ENCODE assay signal across 9 cellular contexts in genomic region chr16:66660422-66661209, GRCh38. TPM values are rescaled to one million over a fixed set of nuclear protein-coding genes. Genes with fewer than 3 reads are reported as not detected.
DNase-seq lines count a peak whose midpoint lies in the region; ATAC-seq, FAIRE-seq and TF ChIP-seq lines count a peak whose summit lies in the region.
"Had no signal": no experiment of that assay in that cellular context is flagged by ENCODE, and none has a peak within 500 bp of the region (broad histone marks: within the 10 kb centered on the region; RNA-seq: fewer than 3 reads in every experiment).

No MANE protein-coding gene starts in this region.

- no peak overlapping the region for H2AFZ ChIP-seq in H9 (ENCODE audit: low read length)
- no peak overlapping the region for H2AFZ ChIP-seq in mesenchymal stem cell (ENCODE audit: low read depth, low read length)

- H4K5ac ChIP-seq in H9 (ENCODE audit: insufficient read length, low read depth, low read length): no peak overlapping the region

- H3K9me3 ChIP-seq in H9 (ENCODE audit: control insufficient read depth, low read depth, low read length) (no peaks in the 10 kb centered on the region), mesenchymal stem cell (ENCODE audit: control insufficient read depth, low read length) (no peaks in the 10 kb centered on the region)

- no CpG with 5 or more reads among the region's 9 CpGs for WGBS in H9 (ENCODE audit: extremely low coverage, insufficient read length, low lambda C conversion rate)
- WGBS in mesenchymal stem cell: 0% methylated on average over 8 of the region's 9 CpGs

- H3K79me2 ChIP-seq in H9 (ENCODE audit: insufficient read depth, low read length): peaks cover 4% of the 10 kb centered on the region; the same call in 1 of the 2 replicates

- no peak overlapping the region for H2BK120ac ChIP-seq in H9 (ENCODE audit: low read depth, low read length, poor library complexity, severe bottlenecking)
- H2BK120ac ChIP-seq in mesenchymal stem cell (ENCODE audit: low read depth, low read length): no peak overlapping the region

- H3K4me2 ChIP-seq in H9 (ENCODE audit: insufficient read depth, insufficient read length, low read length): no peak overlapping the region
- no peak overlapping the region for H3K4me2 ChIP-seq in mesenchymal stem cell (ENCODE audit: low read length, poor library complexity, severe bottlenecking)

- H3K4ac ChIP-seq in H9 (ENCODE audit: low read depth, low read length) (no peak overlapping the region), mesenchymal stem cell (ENCODE audit: low read depth in 1 of 2, low read length in 2 of 2) (no peak overlapping the region)

- no peaks in the 10 kb centered on the region for H3K9me3 Mint-ChIP-seq in H9
- H3K9me3 Mint-ChIP-seq: T-helper 1 cell treated with Interleukin-12 subunit alpha and Interleukin-12 subunit beta and Interleukin-4 antibody, amounts not matched to agents 30 μg/mL and 1 μg/mL, for 36 hours had no signal

- H3K23ac ChIP-seq in H9 (ENCODE audit: insufficient read length, low read depth, low read length) (no peak overlapping the region), mesenchymal stem cell (ENCODE audit: low read length in 2 of 2) (no peak overlapping the region)

- peaks cover 0 to 3% of the 10 kb centered on the region in 2 experiments for H3K36me3 ChIP-seq in mesenchymal stem cell (ENCODE audit: control insufficient read depth in 1 of 2, insufficient read depth in 2 of 2, low read depth in 1 of 2, low read length in 2 of 2)

- H2BK12ac ChIP-seq in H9 (ENCODE audit: insufficient read length, low read depth, low read length) (no peak overlapping the region), mesenchymal stem cell (ENCODE audit: low read length in 2 of 2) (no peak overlapping the region)

- H4K91ac ChIP-seq in H9 (ENCODE audit: insufficient read length, low read depth, low read length) (no peak overlapping the region), mesenchymal stem cell (ENCODE audit: low read length) (no peak overlapping the region)

- H2BK20ac ChIP-seq in H9 (ENCODE audit: low read depth, low read length, poor library complexity, severe bottlenecking): no peak overlapping the region

- H3K79me1 ChIP-seq in H9 (ENCODE audit: insufficient read depth, low read depth, low read length, poor library complexity, severe bottlenecking) (peaks cover 5% of the 10 kb centered on the region), mesenchymal stem cell (replicated peaks; ENCODE audit: low read length, poor library complexity, severe bottlenecking) (peaks cover 13% of the 10 kb centered on the region)

- peak overlapping the region; percentile 23 to 91 (median 49); a peak in 5 of 7 replicates for H3K27ac Mint-ChIP-seq in H9
- H3K27ac Mint-ChIP-seq: T-helper 1 cell treated with Interleukin-12 subunit alpha and Interleukin-12 subunit beta and Interleukin-4 antibody, amounts not matched to agents 30 μg/mL and 1 μg/mL, for 36 hours had no signal

- H3K27me3 ChIP-seq in H9 (ENCODE audit: insufficient read depth, low read length) (no peaks in the 10 kb centered on the region), mesenchymal stem cell (ENCODE audit: control insufficient read depth in 1 of 2, insufficient read depth in 1 of 2, low read length in 2 of 2) (no peaks in the 10 kb centered on the region)

- no peak for TF ChIP-seq CTCF in H9 (conservative IDR thresholded peaks at IDR 0.05)
- TF ChIP-seq CTCF in epithelial cell of esophagus (IDR thresholded peaks at IDR 0.05; ENCODE audit: insufficient read depth, low read depth, low read length, missing control alignments): peak; percentile 38

- H3K4me3 Mint-ChIP-seq in H9: peak overlapping the region in 1 of 2 experiments; percentile 30; a peak in 2 of 5 replicates
- H3K4me3 Mint-ChIP-seq: T-helper 1 cell treated with Interleukin-12 subunit alpha and Interleukin-12 subunit beta and Interleukin-4 antibody, amounts not matched to agents 30 μg/mL and 1 μg/mL, for 36 hours had no signal

- peak overlapping the region; percentile 16 for H3K27ac ChIP-seq in H9 (ENCODE audit: insufficient read length, low read depth, low read length)
- peak overlapping the region; percentile 85 for H3K27ac ChIP-seq in mesenchymal stem cell (ENCODE audit: low read length, poor library complexity, severe bottlenecking)

- no peak overlapping the region for H3T11ph ChIP-seq in H9 (ENCODE audit: low read length)

- H3K36me3 Mint-ChIP-seq in H9 (ENCODE audit: insufficient read depth in 1 of 3, low read depth in 3 of 3): peaks cover 0 to 2% (median 2%) of the 10 kb centered on the region in 3 experiments; a peak in 2 of 7 replicates

- H3K14ac ChIP-seq in H9 (ENCODE audit: insufficient read depth, low read length): no peak overlapping the region
- H3K14ac ChIP-seq in mesenchymal stem cell (ENCODE audit: low read length in 2 of 2): no peak overlapping the region

- H2AK5ac ChIP-seq in H9 (ENCODE audit: insufficient read length, low read length) (no peak overlapping the region), mesenchymal stem cell (ENCODE audit: low read length, severe bottlenecking) (no peak overlapping the region)

- no peak overlapping the region for H3K18ac ChIP-seq in H9 (ENCODE audit: insufficient read length, low read depth, low read length)
- peak overlapping the region in 1 of 2 experiments; percentile 34 for H3K18ac ChIP-seq in mesenchymal stem cell (ENCODE audit: low read depth in 1 of 2, low read length in 2 of 2)

- H4K20me1 ChIP-seq in H9 (ENCODE audit: control insufficient read depth, insufficient read depth, insufficient read length): no peaks in the 10 kb centered on the region

- H3K4me3 ChIP-seq in epithelial cell of esophagus (ENCODE audit: low read length) (no peak overlapping the region), mesenchymal stem cell (ENCODE audit: insufficient read depth in 1 of 2, low read depth in 1 of 2, low read length in 2 of 2) (peak overlapping the region in 1 of 2 experiments; percentile 30)

- DNase-seq in H9 (no peak), RCC 7860 (ENCODE audit: low spot score) (peak; percentile 95), epithelial cell of esophagus (ENCODE audit: low read depth) (peak; percentile 82), mesenchymal stem cell (peak; percentile 93), ureter (ENCODE audit: low spot score) (peak; percentile 69), cortex of kidney (lab: John Stamatoyannopoulos, UW) (no peak)
- no peak for DNase-seq in stimulated activated CD4-positive, alpha-beta T cell treated with anti-CD3 and anti-CD28 coated beads, Interleukin-4, amount 100 ng/mL, for 1 hour

- no peak overlapping the region for H3K56ac ChIP-seq in H9 (ENCODE audit: insufficient read length, low read depth, low read length)

- H3K9ac ChIP-seq in H9 (ENCODE audit: extremely low read depth, insufficient read length, low read length): no peak overlapping the region
- peak overlapping the region; percentile 76 for H3K9ac ChIP-seq in mesenchymal stem cell (ENCODE audit: low read length)

- H3K4me1 ChIP-seq in H9 (ENCODE audit: insufficient read depth, low read length) (peaks cover 2% of the 10 kb centered on the region; the same call in 1 of the 2 replicates), mesenchymal stem cell (ENCODE audit: control insufficient read depth, insufficient read depth, low read depth, low read length) (peaks cover 10% of the 10 kb centered on the region)

- H4K8ac ChIP-seq in H9 (replicated peaks; ENCODE audit: insufficient read length, low read depth, low read length): no peak overlapping the region
- no peak overlapping the region for H4K8ac ChIP-seq in mesenchymal stem cell (ENCODE audit: low read length)

- H2BK15ac ChIP-seq in H9 (ENCODE audit: low read depth, low read length) (no peak overlapping the region), mesenchymal stem cell (ENCODE audit: low read depth, poor library complexity, severe bottlenecking) (no peak overlapping the region)

- peak; percentile 95 for FAIRE-seq in RCC 7860 (lab: Jason Lieb, UNC)

- no peak for ATAC-seq in GM21423 (IDR thresholded peaks at IDR 0.05; ENCODE audit: unreplicated experiment)

- H3K23me2 ChIP-seq in H9 (ENCODE audit: insufficient read length, low read depth, low read length, poor library complexity, severe bottlenecking): no peaks in the 10 kb centered on the region

- H3K27me3 Mint-ChIP-seq in H9 (ENCODE audit: low read depth): no peaks in the 10 kb centered on the region

- H3K4me1 Mint-ChIP-seq in H9: peaks cover 16 to 24% of the 10 kb centered on the region in 2 experiments

- H2BK5ac ChIP-seq in H9 (ENCODE audit: insufficient read length, low read length) (no peak overlapping the region), mesenchymal stem cell (ENCODE audit: low read depth, low read length, poor library complexity, severe bottlenecking) (no peak overlapping the region)

RNA-seq across cellular contexts. Expression of gene CMTM4, which starts 35.9 kb away (rescaled TPM):
- total RNA-seq in H9 (2021) (39.8 and 40.5 TPM in 2 replicates), ureter (31.6 TPM)
- 9.1 TPM for polyA plus RNA-seq in mesenchymal stem cell (2013, experiment 1 of 2)
- polyA plus RNA-seq in mesenchymal stem cell (2013, experiment 2 of 2): 8.8 TPM

RNA-seq across cellular contexts. Expression of gene CMTM3, which starts 56.1 kb away (rescaled TPM):
- total RNA-seq in H9 (2021) (39.2 and 41.0 TPM in 2 replicates), ureter (25.4 TPM)
- polyA plus RNA-seq in mesenchymal stem cell (2013, experiment 1 of 2): 115 TPM
- polyA plus RNA-seq in mesenchymal stem cell (2013, experiment 2 of 2): 117 TPM

Comparison
In these comparisons a context has a peak if more than half of its experiments do, and no peak if none do; other contexts are left out.
1. DNase-seq: peak in RCC 7860 (single experiment), epithelial cell of esophagus (single experiment), mesenchymal stem cell (single experiment) and ureter (single experiment); none in H9 (single experiment), cortex of kidney (single experiment) and stimulated activated CD4-positive, alpha-beta T cell treated with anti-CD3 and anti-CD28 coated beads, Interleukin-4, amount 100 ng/mL, for 1 hour (single experiment).